Comparison of ENCODE assay signal across 4 cellular contexts in the genomic region with DNA sequence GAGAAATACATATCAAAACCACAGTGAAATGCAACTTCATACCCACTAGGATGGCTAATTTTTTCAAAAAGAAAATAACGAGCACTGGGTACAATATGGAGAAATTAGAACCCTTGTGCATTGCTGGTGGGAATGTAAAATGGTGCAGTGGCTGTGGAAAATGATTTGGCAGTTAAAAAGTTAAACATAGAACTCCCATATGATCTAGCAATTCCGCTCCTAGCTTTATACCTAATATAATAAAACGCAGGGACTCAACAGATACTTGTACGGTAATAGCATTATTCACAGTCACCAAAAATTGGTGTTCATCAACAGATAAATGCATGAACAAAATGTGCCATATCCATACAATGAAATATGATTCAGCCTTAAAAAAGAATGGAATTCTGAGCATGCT. TPM values are rescaled to one million over a fixed set of nuclear protein-coding genes. Genes with fewer than 3 reads are reported as not detected.
"Had no signal": no experiment of that assay in that cellular context is flagged by ENCODE, and none has a peak within 500 bp of the region (broad histone marks: within the 10 kb centered on the region; RNA-seq: fewer than 3 reads in every experiment).

No MANE protein-coding gene starts in this region.

- H3K4me3 ChIP-seq: GM12878 had no signal

- DNase-seq: GDM1, GF-D8 had no signal

RNA-seq across cellular contexts. Expression of gene PLPP4, which starts 58.8 kb away (rescaled TPM):
- total RNA-seq: G401 had no signal
